ENCODE assay signal across 8 cellular contexts in genomic region chr11:113474362-113475159, GRCh38. TPM values are rescaled to one million over a fixed set of nuclear protein-coding genes. Genes with fewer than 3 reads are reported as not detected.
A peak's percentile ranks its signal among the peaks of the same experiment; 100 is the strongest.
DNase-seq lines count a peak whose midpoint lies in the region; ATAC-seq and TF ChIP-seq lines count a peak whose summit lies in the region.

No MANE protein-coding gene starts in this region.

- no peak overlapping the region for H3K27ac ChIP-seq in gastrocnemius medialis

- no peak for TF ChIP-seq POLR2A in gastrocnemius medialis (IDR thresholded peaks at IDR 0.05)

- H3K27me3 ChIP-seq in HAP-1 (ENCODE audit: low read depth) (peaks cover 21% of the 10 kb centered on the region), gastrocnemius medialis (peaks cover 51 to 65% (median 61%) of the 10 kb centered on the region in 3 donors)

- ATAC-seq in gastrocnemius medialis, result peak; percentile 56 to 85
- no peak for ATAC-seq in GM19397 (IDR thresholded peaks at IDR 0.05; ENCODE audit: unreplicated experiment)
- no peak for ATAC-seq in HG03469 (IDR thresholded peaks at IDR 0.05; ENCODE audit: unreplicated experiment)

- H3K9me3 ChIP-seq in HAP-1, result no peaks in the 10 kb centered on the region
- H3K9me3 ChIP-seq in gastrocnemius medialis, result no peaks in the 10 kb centered on the region

- no peak overlapping the region for H3K4me3 ChIP-seq in AG09309 (ENCODE audit: control insufficient read depth, low read depth, low read length)
- no peak overlapping the region for H3K4me3 ChIP-seq in HAP-1
- H3K4me3 ChIP-seq in gastrocnemius medialis, result no peak overlapping the region

- H3K4me1 ChIP-seq in HAP-1 (no peaks in the 10 kb centered on the region), gastrocnemius medialis (no peaks in the 10 kb centered on the region)

- in situ Hi-C loops in HAP-1 (cut with MboI; ENCODE audit: low sequenced_read_pairs), result no loop called here
- in situ Hi-C loops in gastrocnemius medialis (cut with MboI; ENCODE audit: low sequenced_read_pairs in 4 of 4), result no loop called here

- H3K36me3 ChIP-seq in HAP-1 (replicated peaks) (no peaks in the 10 kb centered on the region), gastrocnemius medialis (no peaks in the 10 kb centered on the region)

- no peak for TF ChIP-seq CTCF in AG09309 (IDR thresholded peaks at IDR 0.05; ENCODE audit: control insufficient read depth, insufficient read depth, low read depth, low read length, missing control alignments)
- no peak for TF ChIP-seq CTCF in gastrocnemius medialis (IDR thresholded peaks at IDR 0.05 in 4 of 5, conservative IDR thresholded peaks at IDR 0.05 in 1 of 5)

- intact Hi-C loops in gastrocnemius medialis (cut with DNase I; ENCODE audit: low total_unique reads), result no loop called here

- DNase-seq in AG09309 (ENCODE audit: low read depth) (peak; percentile 16), HAP-1 (ENCODE audit: low spot score in 2 of 2) (peak; percentile 37 to 85), SW480 (ENCODE audit: low spot score) (peak; percentile 76), astrocyte of the hippocampus (ENCODE audit: low read depth, low spot score) (peak; percentile 95), iPS DF 4.7 (ENCODE audit: extremely low read depth, low spot score) (peak; percentile 78), gastrocnemius medialis (peak; percentile 7 to 31)

RNA-seq across cellular contexts. Expression of gene DRD2, which starts 0.6 kb away (rescaled TPM):
- total RNA-seq in gastrocnemius medialis, result 10 to 100 TPM in 1 of 4 donors, under 1 TPM in 1, not detected in 2; 0.41 to 31.3 TPM

Comparison
In these comparisons a context has a peak if more than half of its experiments do, and no peak if none do; other contexts are left out.
1. DNase-seq: peak in every context shown above with its lines; median percentile 95 in astrocyte of the hippocampus; 78 in iPS DF 4.7; 76 in SW480; 61 in HAP-1; 19 in gastrocnemius medialis; 16 in AG09309.
2. ATAC-seq: peak in gastrocnemius medialis (2 of 2); none in GM19397 (single experiment) and HG03469 (single experiment).